ENCODE assay signal across 9 cellular contexts in genomic region chr9:120934271-120934670, GRCh38. TPM values are rescaled to one million over a fixed set of nuclear protein-coding genes. Genes with fewer than 3 reads are reported as not detected.
A peak's percentile ranks its signal among the peaks of the same experiment; 100 is the strongest.
DNase-seq lines count a peak whose midpoint lies in the region; ATAC-seq lines count a peak whose summit lies in the region.
"Had no signal": no experiment of that assay in that cellular context is flagged by ENCODE, and none has a peak within 500 bp of the region (broad histone marks: within the 10 kb centered on the region; RNA-seq: fewer than 3 reads in every experiment).

No MANE protein-coding gene starts in this region.

- H3K9me3 Mint-ChIP-seq in IgD-negative memory B cell, result no peaks in the 10 kb centered on the region
- no peaks in the 10 kb centered on the region for H3K9me3 Mint-ChIP-seq in activated naive CD4-positive, alpha-beta T cell treated with anti-CD3 and anti-CD28 coated beads, Interleukin-2, amount 50 U/mL, for 72 hours

- DNase-seq in Ammon's horn (ENCODE audit: low spot score) (peak; percentile 17), midbrain (lab: John Stamatoyannopoulos, UW) (peak; percentile 12), SK-N-DZ (ENCODE audit: low spot score) (no peak), GM19238 (ENCODE audit: insufficient read length, low spot score) (no peak), NCI-H446 (lab: John Stamatoyannopoulos, UW) (no peak), NCI-H526 treated with DMSO at 0.1 percent for 48 hours (lab: John Stamatoyannopoulos, UW) (no peak)
- DNase-seq in activated naive CD4-positive, alpha-beta T cell treated with anti-CD3 and anti-CD28 coated beads, Interleukin-2, amount 50 U/mL, for 72 hours (ENCODE audit: low spot score in 2 of 2), result no peak
- DNase-seq: NCI-H2081 treated with DMSO at 0.1 percent for 48 hours had no signal

- H3K27ac Mint-ChIP-seq in IgD-negative memory B cell, result peak overlapping the region; percentile 81 to 85 (median 85)
- H3K27ac Mint-ChIP-seq in activated naive CD4-positive, alpha-beta T cell treated with anti-CD3 and anti-CD28 coated beads, Interleukin-2, amount 50 U/mL, for 72 hours, result peak overlapping the region; percentile 56 to 85

- H3K27me3 Mint-ChIP-seq in IgD-negative memory B cell, result no peaks in the 10 kb centered on the region

- no peak for ATAC-seq in activated naive CD4-positive, alpha-beta T cell treated with anti-CD3 and anti-CD28 coated beads, Interleukin-2, amount 50 U/mL, for 72 hours

- peaks cover 45 to 61% (median 46%) of the 10 kb centered on the region in 3 donors for H3K4me1 Mint-ChIP-seq in IgD-negative memory B cell

- peak overlapping the region in 2 of 4 donors; percentile 66 to 78 for H3K4me3 Mint-ChIP-seq in IgD-negative memory B cell

- H3K36me3 Mint-ChIP-seq in IgD-negative memory B cell, result no peaks in the 10 kb centered on the region
- peaks cover 0 to 11% of the 10 kb centered on the region in 2 donors for H3K36me3 Mint-ChIP-seq in activated naive CD4-positive, alpha-beta T cell treated with anti-CD3 and anti-CD28 coated beads, Interleukin-2, amount 50 U/mL, for 72 hours

RNA-seq across cellular contexts. Expression of gene TRAF1, which starts 7.7 kb away (rescaled TPM):
- polyA plus RNA-seq in IgD-negative memory B cell, result 1.3 TPM
- total RNA-seq in activated naive CD4-positive, alpha-beta T cell treated with anti-CD3 and anti-CD28 coated beads, Interleukin-2, amount 50 U/mL, for 72 hours, result 100 to 1,000 TPM in 1 of 2 donors, 10 to 100 TPM in 1; 99.5 to 100 TPM
- 0.73 and 0.99 TPM in 2 replicates for polyA plus RNA-seq in SK-N-DZ (2014; cell fraction: cytosol; rRNA removed)
- polyA plus RNA-seq in SK-N-DZ (2014; cell fraction: nucleus; rRNA removed), result 2.5 and 4.3 TPM in 2 replicates

RNA-seq across cellular contexts. Expression of gene PHF19, which starts 57.3 kb away (rescaled TPM):
- polyA plus RNA-seq in IgD-negative memory B cell, result 3.9 TPM
- total RNA-seq in activated naive CD4-positive, alpha-beta T cell treated with anti-CD3 and anti-CD28 coated beads, Interleukin-2, amount 50 U/mL, for 72 hours, result 100 to 1,000 TPM; 305 to 312 TPM
- polyA plus RNA-seq in SK-N-DZ (2014; cell fraction: cytosol; rRNA removed), result 26.9 and 29.8 TPM in 2 replicates
- 66.0 and 92.0 TPM in 2 replicates for polyA plus RNA-seq in SK-N-DZ (2014; cell fraction: nucleus; rRNA removed)

Comparison
In these comparisons a context has a peak if more than half of its experiments do, and no peak if none do; other contexts are left out.
1. DNase-seq: peak in Ammon's horn (single experiment) and midbrain (single experiment); none in activated naive CD4-positive, alpha-beta T cell treated with anti-CD3 and anti-CD28 coated beads, Interleukin-2, amount 50 U/mL, for 72 hours (0 of 2), SK-N-DZ (single experiment), GM19238 (single experiment), NCI-H446 (0 of 2) and NCI-H526 treated with DMSO at 0.1 percent for 48 hours (single experiment).